Comparison of ENCODE assay signal across 7 cellular contexts in genomic region chr16:70012951-70013350, GRCh38.
DNase-seq lines count a peak whose midpoint lies in the region; ATAC-seq, FAIRE-seq and TF ChIP-seq lines count a peak whose summit lies in the region.
"Not testable (repeated sequence)": the region's sequence is repeated elsewhere in the genome, so short reads cannot be mapped to it uniquely, and the experiment has no call there.

No MANE protein-coding gene starts in this region.

- peak; percentile 77 for FAIRE-seq in HTR-8/SVneo (lab: Jason Lieb, UNC)

- H3K27me3 Mint-ChIP-seq in endodermal cell (ENCODE audit: insufficient read depth); nephron progenitor cell (ENCODE audit: low read depth, poor library complexity): not testable (repeated sequence)

- not testable (repeated sequence) for H3K36me3 ChIP-seq in H7 (replicated peaks; ENCODE audit: control insufficient read depth, insufficient read depth, low read length)
- peaks cover 18% of the 10 kb centered on the region for H3K36me3 ChIP-seq in endodermal cell (ENCODE audit: control insufficient read depth, insufficient read depth, low read length)

- not testable (repeated sequence) for H3K27me3 ChIP-seq in H7 (ENCODE audit: control insufficient read depth, insufficient read depth, low read length); endodermal cell (ENCODE audit: control insufficient read depth, insufficient read depth, low read length, poor library complexity, severe bottlenecking)

- H3K9me3 ChIP-seq in endodermal cell (ENCODE audit: control insufficient read depth, low read length): not testable (repeated sequence)

- H3K4me3 Mint-ChIP-seq in endodermal cell; nephron progenitor cell; stimulated activated effector memory CD8-positive, alpha-beta T cell treated with anti-CD3 and anti-CD28 coated beads, Interleukin-12 subunit alpha, Interleukin-12 subunit beta, amount 100 ng/mL, for 72 hours: not testable (repeated sequence)

- H3K36me3 Mint-ChIP-seq in endodermal cell (ENCODE audit: low read depth) (peaks cover 71% of the 10 kb centered on the region), nephron progenitor cell (ENCODE audit: low read depth) (peaks cover 57% of the 10 kb centered on the region)
- H3K36me3 Mint-ChIP-seq in stimulated activated effector memory CD8-positive, alpha-beta T cell treated with anti-CD3 and anti-CD28 coated beads, Interleukin-12 subunit alpha, Interleukin-12 subunit beta, amount 100 ng/mL, for 72 hours: peaks cover 54% of the 10 kb centered on the region

- H3K27ac Mint-ChIP-seq in endodermal cell: not testable (repeated sequence)
- peak overlapping the region; percentile 76 for H3K27ac Mint-ChIP-seq in nephron progenitor cell
- H3K27ac Mint-ChIP-seq in stimulated activated effector memory CD8-positive, alpha-beta T cell treated with anti-CD3 and anti-CD28 coated beads, Interleukin-12 subunit alpha, Interleukin-12 subunit beta, amount 100 ng/mL, for 72 hours: peak overlapping the region; percentile 65

- 89% methylated on average over 7 to 10 of the region's 11 CpGs for WGBS in endodermal cell (ENCODE audit: insufficient coverage in 1 of 2, insufficient read length in 1 of 2), 2 experiments

- not testable (repeated sequence) for H3K4me1 Mint-ChIP-seq in endodermal cell; nephron progenitor cell; stimulated activated effector memory CD8-positive, alpha-beta T cell treated with anti-CD3 and anti-CD28 coated beads, Interleukin-12 subunit alpha, Interleukin-12 subunit beta, amount 100 ng/mL, for 72 hours

- not testable (repeated sequence) for ATAC-seq in stimulated activated effector memory CD8-positive, alpha-beta T cell treated with anti-CD3 and anti-CD28 coated beads, Interleukin-12 subunit alpha, Interleukin-12 subunit beta, amount 100 ng/mL, for 72 hours

- H3K27ac ChIP-seq in endodermal cell (ENCODE audit: low read depth, low read length): not testable (repeated sequence)

- not testable (repeated sequence) for H3K4me3 ChIP-seq in H7 (ENCODE audit: insufficient read depth, low read depth, low read length); endodermal cell (ENCODE audit: low read length)

- TF ChIP-seq CTCF in endodermal cell (conservative IDR thresholded peaks at IDR 0.05); nephron progenitor cell (IDR thresholded peaks at IDR 0.05): not testable (repeated sequence)

- DNase-seq in G401 (ENCODE audit: low spot score): peak; percentile 60
- peak; percentile 11 for DNase-seq in H7
- not testable (repeated sequence) for DNase-seq in HTR-8/SVneo (ENCODE audit: insufficient read length, low spot score); nephron progenitor cell; stimulated activated effector memory CD8-positive, alpha-beta T cell treated with anti-CD3 and anti-CD28 coated beads, Interleukin-12 subunit alpha, Interleukin-12 subunit beta, amount 100 ng/mL, for 72 hours (ENCODE audit: low spot score in 2 of 2)
- peak; percentile 38 for DNase-seq in cerebellar cortex (ENCODE audit: low spot score)
- DNase-seq in endodermal cell: peak; percentile 50

- not testable (repeated sequence) for H3K4me1 ChIP-seq in endodermal cell (ENCODE audit: control insufficient read depth, insufficient read depth, low read length)

- H3K9me3 Mint-ChIP-seq in endodermal cell; nephron progenitor cell; stimulated activated effector memory CD8-positive, alpha-beta T cell treated with anti-CD3 and anti-CD28 coated beads, Interleukin-12 subunit alpha, Interleukin-12 subunit beta, amount 100 ng/mL, for 72 hours: not testable (repeated sequence)

- H3K9ac ChIP-seq in endodermal cell (ENCODE audit: extremely low read depth, low read length, poor library complexity, severe bottlenecking): not testable (repeated sequence)

- in situ Hi-C loops in G401 (cut with HindIII; ENCODE audit: low sequenced_read_pairs): not testable (repeated sequence)
